In genomic region chr1:8022395-8023286, GRCh38 we compare ENCODE assay signal across 11 cellular contexts. TPM values are rescaled to one million over a fixed set of nuclear protein-coding genes. Genes with fewer than 3 reads are reported as not detected.
DNase-seq lines count a peak whose midpoint lies in the region; ATAC-seq and TF ChIP-seq lines count a peak whose summit lies in the region.
"Had no signal": no experiment of that assay in that cellular context is flagged by ENCODE, and none has a peak within 500 bp of the region (broad histone marks: within the 10 kb centered on the region; RNA-seq: fewer than 3 reads in every experiment).

No MANE protein-coding gene starts in this region.

- H3K9me3 Mint-ChIP-seq in activated T-cell treated with anti-CD3 and anti-CD28 coated beads, Interleukin-2, amount 50 U/mL, for 72 hours, result peaks cover 0 to 3% of the 10 kb centered on the region in 2 donors

- H3K9ac ChIP-seq in PC-3 (ENCODE audit: low read length), result peak overlapping the region; percentile 90
- H3K9ac ChIP-seq in MM.1S (ENCODE audit: low read length), result no peak overlapping the region

- no peak for ATAC-seq in PC-3
- no peak for ATAC-seq in activated T-cell treated with anti-CD3 and anti-CD28 coated beads, Interleukin-2, amount 50 U/mL, for 72 hours (replicated peaks in 1 of 2)

- CTCF ChIA-PET in PC-3 (lab: Charles Lee), result interaction anchor here (0.6 kb wide), 1 partner anchor 326 kb away, joined by 8 read pairs; no protein-coding TSS in a partner anchor

- H3K4me2 ChIP-seq in PC-3 (ENCODE audit: low read length) (peak overlapping the region; percentile 98), MM.1S (ENCODE audit: low read depth, low read length) (no peak overlapping the region)

- intact Hi-C loops in PC-3 (cut with micrococcal nuclease) (no loop called here), dorsolateral prefrontal cortex (cut with DNase I) (no loop called here)

- TF ChIP-seq CTCF in PC-3 (conservative IDR thresholded peaks at IDR 0.05; ENCODE audit: low read depth, low read length) (no peak), dorsolateral prefrontal cortex (IDR thresholded peaks at IDR 0.05 in 54 of 56, conservative IDR thresholded peaks at IDR 0.05 in 2 of 56; ENCODE audit: low read depth in 1 of 56, partially characterized antibody in 56 of 56) (no peak), suprapubic skin (IDR thresholded peaks at IDR 0.05) (no peak), MM.1S (IDR thresholded peaks at IDR 0.05; ENCODE audit: low read length) (no peak)

- H3K4me3 Mint-ChIP-seq in activated T-cell treated with anti-CD3 and anti-CD28 coated beads, Interleukin-2, amount 50 U/mL, for 72 hours, result no peak overlapping the region

- H3K36me3 Mint-ChIP-seq in activated T-cell treated with anti-CD3 and anti-CD28 coated beads, Interleukin-2, amount 50 U/mL, for 72 hours (ENCODE audit: insufficient read depth in 2 of 2), result peaks cover 5 to 9% of the 10 kb centered on the region in 2 donors

- peaks cover 12% of the 10 kb centered on the region for H3K4me1 Mint-ChIP-seq in activated T-cell treated with anti-CD3 and anti-CD28 coated beads, Interleukin-2, amount 50 U/mL, for 72 hours (ENCODE audit: low read depth)

- H3K27me3 ChIP-seq in PC-3 (ENCODE audit: low read length) (no peaks in the 10 kb centered on the region), dorsolateral prefrontal cortex (no peaks in the 10 kb centered on the region), suprapubic skin (no peaks in the 10 kb centered on the region), MM.1S (replicated peaks; ENCODE audit: insufficient read depth, low read length) (no peaks in the 10 kb centered on the region)

- peaks cover 69% of the 10 kb centered on the region for H3K27me3 Mint-ChIP-seq in activated T-cell treated with anti-CD3 and anti-CD28 coated beads, Interleukin-2, amount 50 U/mL, for 72 hours (ENCODE audit: low read depth)

- 90 to 100% methylated on average over 2 of the region's 3 CpGs for WGBS in mesodermal cell (ENCODE audit: insufficient coverage in 2 of 2), 2 experiments
- 75% methylated on average over 3 of the region's 3 CpGs for WGBS in suprapubic skin

- BruUV-seq in PC-3 (replicated peaks; lab: Mats Ljungman, UMichigan), result no TSS peak

- H3F3A ChIP-seq in PC-3 (ENCODE audit: low read length, unreplicated experiment) (peaks cover 14% of the 10 kb centered on the region), MM.1S (ENCODE audit: insufficient read depth, low read length) (no peaks in the 10 kb centered on the region)

- DNase-seq in PC-3, result no peak
- no peak for DNase-seq in dorsolateral prefrontal cortex
- no peak for DNase-seq in suprapubic skin (ENCODE audit: low spot score in 2 of 2)
- DNase-seq in MM.1S, result no peak
- DNase-seq in activated T-cell treated with anti-CD3 and anti-CD28 coated beads for 4 hours, result no peak
- DNase-seq in activated T-cell treated with anti-CD3 and anti-CD28 coated beads, Interleukin-2, amount 50 U/mL, for 72 hours, result no peak
- no peak for DNase-seq in SKM-1 (lab: John Stamatoyannopoulos, UW; ENCODE audit: unreplicated experiment)
- DNase-seq: DMS79 treated with DMSO at 0.1 percent for 48 hours, NCI-H82 had no signal

- H3K79me2 ChIP-seq in PC-3 (ENCODE audit: low read length) (peaks cover 93% of the 10 kb centered on the region), MM.1S (ENCODE audit: low read length) (no peaks in the 10 kb centered on the region)

- TF ChIP-seq POLR2A in suprapubic skin (IDR thresholded peaks at IDR 0.05), result no peak

- H3K27ac Mint-ChIP-seq in activated T-cell treated with anti-CD3 and anti-CD28 coated beads, Interleukin-2, amount 50 U/mL, for 72 hours, result no peak overlapping the region

- H3K9me3 ChIP-seq in PC-3 (ENCODE audit: low read length) (no peaks in the 10 kb centered on the region), mesodermal cell (ENCODE audit: control insufficient read depth, low read length) (no peaks in the 10 kb centered on the region), suprapubic skin (no peaks in the 10 kb centered on the region), MM.1S (replicated peaks; ENCODE audit: insufficient read depth, low read length) (no peaks in the 10 kb centered on the region)
- H3K9me3 ChIP-seq: neutrophil had no signal

- H3K27ac ChIP-seq in PC-3 (ENCODE audit: low read length) (peak overlapping the region; percentile 1; the same call in 1 of the 2 replicates), dorsolateral prefrontal cortex (peak overlapping the region in 42 of 59 donors; percentile 8 to 96 (median 42)), mesodermal cell (ENCODE audit: low read depth, low read length, severe bottlenecking) (no peak overlapping the region), suprapubic skin (peak overlapping the region; percentile 38), MM.1S (ENCODE audit: low read length) (no peak overlapping the region)
- H3K27ac ChIP-seq: neutrophil had no signal

- no peak for TF ChIP-seq EP300 in suprapubic skin (IDR thresholded peaks at IDR 0.05)

- peak overlapping the region; percentile 98 for H3K4me3 ChIP-seq in PC-3 (ENCODE audit: low read length)
- H3K4me3 ChIP-seq in dorsolateral prefrontal cortex, result peak overlapping the region in 10 of 59 donors; percentile 3 to 97 (median 79)
- peak overlapping the region; percentile 76 for H3K4me3 ChIP-seq in mesodermal cell (ENCODE audit: extremely low read depth, insufficient read depth, low read length, poor library complexity, severe bottlenecking)
- H3K4me3 ChIP-seq in suprapubic skin, result peak overlapping the region; percentile 94
- no peak overlapping the region for H3K4me3 ChIP-seq in MM.1S (ENCODE audit: low read length)

- H3K4me1 ChIP-seq in PC-3 (ENCODE audit: insufficient read depth, low read length) (peaks cover 75% of the 10 kb centered on the region), mesodermal cell (ENCODE audit: control insufficient read depth, insufficient read depth, low read length, poor library complexity, severe bottlenecking) (peaks cover 64% of the 10 kb centered on the region), suprapubic skin (peaks cover 76% of the 10 kb centered on the region), MM.1S (ENCODE audit: low read length) (no peaks in the 10 kb centered on the region)

- no peak overlapping the region for H2AFZ ChIP-seq in PC-3 (ENCODE audit: low read length)
- H2AFZ ChIP-seq in MM.1S (ENCODE audit: low read length), result no peak overlapping the region

- POLR2A ChIA-PET in PC-3 (lab: Charles Lee; ENCODE audit: unreplicated experiment), result interaction anchor here (0.5 to 0.7 kb wide), 2 partner anchors 75 to 237 kb away, joined by 3 to 5 read pairs; no protein-coding TSS in a partner anchor

- H3K9me2 ChIP-seq in PC-3 (replicated peaks; ENCODE audit: low read length) (no peaks in the 10 kb centered on the region), MM.1S (replicated peaks; ENCODE audit: insufficient read depth, low read length) (no peaks in the 10 kb centered on the region)

- peaks cover 78% of the 10 kb centered on the region for H4K20me1 ChIP-seq in PC-3 (ENCODE audit: low read length)
- H4K20me1 ChIP-seq in MM.1S (ENCODE audit: insufficient read depth, low read length), result no peaks in the 10 kb centered on the region

- H3K36me3 ChIP-seq in PC-3 (ENCODE audit: low read depth, low read length) (peaks cover 58% of the 10 kb centered on the region), mesodermal cell (ENCODE audit: control insufficient read depth, insufficient read depth, low read length) (peaks cover 39% of the 10 kb centered on the region), suprapubic skin (no peaks in the 10 kb centered on the region), MM.1S (replicated peaks; ENCODE audit: insufficient read depth, low read length) (no peaks in the 10 kb centered on the region)
- H3K36me3 ChIP-seq: neutrophil had no signal

RNA-seq across cellular contexts. Expression of gene ERRFI1, which starts 3.5 kb away (rescaled TPM):
- 218 and 227 TPM in 2 replicates for total RNA-seq in PC-3 (2014; rRNA removed)
- total RNA-seq in dorsolateral prefrontal cortex, result 10 to 100 TPM; 24.9 to 58.2 (median 34.7) TPM
- 154 TPM for polyA plus RNA-seq in mesodermal cell (2013, experiment 1 of 2)
- 155 TPM for polyA plus RNA-seq in mesodermal cell (2013, experiment 2 of 2)
- total RNA-seq in suprapubic skin, result 100 to 1,000 TPM; 128 to 312 (median 262) TPM
- total RNA-seq in activated T-cell treated with anti-CD3 and anti-CD28 coated beads, Interleukin-2, amount 50 U/mL, for 72 hours, result 1 to 10 TPM; 2.6 to 3.3 TPM

Comparison
In these comparisons a context has a peak if more than half of its experiments do, and no peak if none do; other contexts are left out.
1. H3K27ac ChIP-seq: peak in PC-3 (single experiment), dorsolateral prefrontal cortex (42 of 59) and suprapubic skin (single experiment); none in mesodermal cell (single experiment) and MM.1S (single experiment).
2. RNA of gene ERRFI1, which starts 3.5 kb away (total RNA-seq): 128 to 312 TPM in suprapubic skin, 218 to 227 TPM in PC-3 and 24.9 to 58.2 TPM in dorsolateral prefrontal cortex; 2.6 to 3.3 TPM in activated T-cell treated with anti-CD3 and anti-CD28 coated beads, Interleukin-2, amount 50 U/mL, for 72 hours; every median in the first group is over 4 times any median in the second.